In the genomic region with DNA sequence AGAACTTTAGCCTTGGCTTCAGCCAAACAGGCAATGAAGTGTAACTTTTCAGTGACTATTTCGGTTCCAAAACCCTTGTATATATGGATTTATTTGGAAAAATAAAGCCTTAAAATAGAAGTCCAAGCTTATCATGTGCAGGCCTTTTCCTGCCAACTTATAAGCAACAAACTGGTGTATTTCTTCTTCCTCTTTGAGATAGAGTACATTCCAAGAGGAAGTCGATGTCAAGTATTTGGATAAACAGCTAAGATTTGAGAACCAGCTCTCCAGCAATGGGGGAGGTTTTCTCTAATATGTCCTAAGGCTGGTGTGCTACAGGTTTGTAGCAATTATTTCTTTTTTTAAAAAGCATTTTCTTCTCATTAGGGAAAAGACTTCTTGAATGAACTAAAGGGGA, we compare ENCODE assay signal across 14 cellular contexts.
DNase-seq lines count a peak whose midpoint lies in the region; ATAC-seq and TF ChIP-seq lines count a peak whose summit lies in the region.
"Had no signal": no experiment of that assay in that cellular context is flagged by ENCODE, and none has a peak within 500 bp of the region (broad histone marks: within the 10 kb centered on the region; RNA-seq: fewer than 3 reads in every experiment).

No MANE protein-coding gene starts in this region.

- no peak for TF ChIP-seq CTCF in heart right ventricle (IDR thresholded peaks at IDR 0.05)
- TF ChIP-seq CTCF in dorsolateral prefrontal cortex (IDR thresholded peaks at IDR 0.05 in 54 of 56, conservative IDR thresholded peaks at IDR 0.05 in 2 of 56; ENCODE audit: low read depth in 1 of 56, partially characterized antibody in 56 of 56), result no peak
- no peak for TF ChIP-seq CTCF in lung (IDR thresholded peaks at IDR 0.05; ENCODE audit: control extremely low read depth, extremely low read depth)
- no peak for TF ChIP-seq CTCF in upper lobe of left lung (IDR thresholded peaks at IDR 0.05)

- no peaks in the 10 kb centered on the region for H3K27me3 ChIP-seq in heart right ventricle
- H3K27me3 ChIP-seq in dorsolateral prefrontal cortex, result no peaks in the 10 kb centered on the region
- no peaks in the 10 kb centered on the region for H3K27me3 ChIP-seq in lung (ENCODE audit: control insufficient read depth, insufficient read depth)
- H3K27me3 ChIP-seq in upper lobe of left lung, result no peaks in the 10 kb centered on the region
- H3K27me3 ChIP-seq: ovary, SJSA1 had no signal

- DNase-seq in heart right ventricle, result no peak
- DNase-seq in cardiac septum (ENCODE audit: low spot score), result no peak
- DNase-seq in dorsolateral prefrontal cortex, result no peak
- DNase-seq in lung (ENCODE audit: low spot score), result no peak
- no peak for DNase-seq in upper lobe of left lung
- DNase-seq in NCI-H2171 treated with DMSO at 0.1 percent for 48 hours (lab: John Stamatoyannopoulos, UW), result no peak
- DNase-seq in KG1 (lab: John Stamatoyannopoulos, UW), result no peak
- DNase-seq in germinal center (ENCODE audit: low spot score), result no peak
- DNase-seq: CD4-positive, CD25-positive, alpha-beta regulatory T cell; cortex of kidney; NCI-H146; ovary; small intestine had no signal

- H3K27ac ChIP-seq in heart right ventricle (peak overlapping the region in 2 of 10 donors; percentile 11 to 16), dorsolateral prefrontal cortex (peak overlapping the region in 44 of 59 donors; percentile 31 to 97 (median 92)), lung (ENCODE audit: low read depth in 1 of 2, low read length in 1 of 2) (no peak overlapping the region), upper lobe of left lung (peak overlapping the region; percentile 32 to 80 (median 67))
- H3K27ac ChIP-seq: ovary had no signal

- no peaks in the 10 kb centered on the region for H3K36me3 ChIP-seq in heart right ventricle
- no peaks in the 10 kb centered on the region for H3K36me3 ChIP-seq in lung (ENCODE audit: control insufficient read depth in 2 of 2, insufficient read depth in 2 of 2, low read length in 2 of 2)
- H3K36me3 ChIP-seq in upper lobe of left lung, result no peaks in the 10 kb centered on the region
- H3K36me3 ChIP-seq: ovary, SJSA1 had no signal

- H3K4me3 ChIP-seq in heart right ventricle, result no peak overlapping the region
- no peak overlapping the region for H3K4me3 ChIP-seq in dorsolateral prefrontal cortex
- H3K4me3 ChIP-seq in lung, result no peak overlapping the region
- no peak overlapping the region for H3K4me3 ChIP-seq in upper lobe of left lung
- H3K4me3 ChIP-seq: ovary, SJSA1 had no signal

- peaks cover 0 to 29% (median 18%) of the 10 kb centered on the region in 11 donors for H3K9me3 ChIP-seq in heart right ventricle
- H3K9me3 ChIP-seq in lung (ENCODE audit: control insufficient read depth in 2 of 2, insufficient read depth in 1 of 2, low read length in 1 of 2), result peaks cover 0 to 5% of the 10 kb centered on the region in 2 donors
- H3K9me3 ChIP-seq in upper lobe of left lung, result peaks cover 6 to 15% (median 8%) of the 10 kb centered on the region in 4 donors
- H3K9me3 ChIP-seq: ovary had no signal

- 20 to 36% methylated on average over 2 of the region's 2 CpGs for WGBS in heart right ventricle, 2 donors
- WGBS in lung, 2 donors, result 1 to 8% methylated on average over 2 of the region's 2 CpGs
- WGBS in upper lobe of left lung, 2 donors, result 2% methylated on average over 2 of the region's 2 CpGs

- TF ChIP-seq POLR2A in upper lobe of left lung (IDR thresholded peaks at IDR 0.05), result no peak

- TF ChIP-seq EP300 in upper lobe of left lung (IDR thresholded peaks at IDR 0.05), result no peak

- ATAC-seq in heart right ventricle (peak in 5 of 8 donors; percentile 26 to 60 (median 49)), lung (ENCODE audit: insufficient read depth, low FRiP score) (peak; percentile 50), upper lobe of left lung (ENCODE audit: low FRiP score in 2 of 2) (peak in 1 of 2 donors; percentile 66)

- intact Hi-C loops in heart right ventricle (cut with DNase I) (no loop called here), cardiac septum (cut with DNase I) (no loop called here), dorsolateral prefrontal cortex (cut with DNase I) (loop anchor here in 1 of 2 donors (10.0 kb wide), 1 partner anchor 101 kb away; no protein-coding TSS in a partner anchor)

- H3K4me1 ChIP-seq in heart right ventricle (peaks cover 0 to 36% (median 17%) of the 10 kb centered on the region in 9 donors), lung (ENCODE audit: control insufficient read depth in 2 of 2, insufficient read depth in 2 of 2, low read length in 2 of 2) (peaks cover 6 to 12% of the 10 kb centered on the region in 2 donors), upper lobe of left lung (peaks cover 31 to 41% (median 36%) of the 10 kb centered on the region in 4 donors)

Comparison
In these comparisons a context has a peak if more than half of its experiments do, and no peak if none do; other contexts are left out.
1. H3K27ac ChIP-seq: peak in dorsolateral prefrontal cortex (44 of 59) and upper lobe of left lung (4 of 4); none in lung (0 of 2).